Comparison of ENCODE assay signal across 19 cellular contexts in the genomic region with DNA sequence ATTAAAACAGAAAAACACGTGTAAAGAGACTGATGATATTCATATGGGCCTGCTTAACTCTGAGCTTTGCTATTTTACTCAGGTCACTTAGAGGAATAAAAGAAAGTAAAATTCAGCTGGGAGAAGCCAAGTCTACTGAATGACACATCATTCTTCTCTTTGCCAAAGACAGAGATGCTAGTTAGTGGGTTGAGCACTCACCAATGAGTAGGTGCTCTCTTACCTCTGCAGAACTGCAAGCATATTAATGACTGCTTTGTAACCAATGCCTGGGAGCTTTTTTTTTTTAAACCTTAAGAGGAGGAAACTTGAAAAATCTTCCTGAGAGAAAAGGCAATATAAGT.
"Had no signal": no experiment of that assay in that cellular context is flagged by ENCODE, and none has a peak within 500 bp of the region (broad histone marks: within the 10 kb centered on the region; RNA-seq: fewer than 3 reads in every experiment).

No MANE protein-coding gene starts in this region.

- H3K4me3 Mint-ChIP-seq: effector memory CD8-positive, alpha-beta T cell; natural killer cell; neural crest cell; stimulated activated effector memory CD8-positive, alpha-beta T cell treated with anti-CD3 and anti-CD28 coated beads, Interleukin-12 subunit alpha, Interleukin-12 subunit beta, amount 100 ng/mL, for 72 hours; type B pancreatic cell had no signal

- H3K27ac ChIP-seq: epithelial cell of prostate, esophagus squamous epithelium, hepatocyte, right atrium auricular region, suprapubic skin had no signal

- H3K4me1 Mint-ChIP-seq: neural crest cell had no signal

- H3K9me3 ChIP-seq: esophagus squamous epithelium, mucosa of descending colon, right atrium auricular region, suprapubic skin, thyroid gland had no signal

- DNase-seq: effector memory CD8-positive, alpha-beta T cell; esophagus squamous epithelium; foreskin melanocyte; head of caudate nucleus; mucosa of descending colon; natural killer cell; posterior cingulate gyrus; stimulated activated CD4-positive, alpha-beta T cell treated with anti-CD3 and anti-CD28 coated beads, Interleukin-2, amount 100 ng/mL, for 48 hours; stimulated activated CD8-positive, alpha-beta memory T cell treated with anti-CD3 and anti-CD28 coated beads, Interleukin-4, amount 100 ng/mL, for 48 hours; stimulated activated naive CD8-positive, alpha-beta T cell treated with anti-CD3 and anti-CD28 coated beads, Interleukin-15, Interleukin-2, amounts not matched to agents 100 U/mL and 50 U/mL, for 24 hours had no signal

- H3K27me3 ChIP-seq: hepatocyte, right atrium auricular region, thyroid gland had no signal

- H2AFZ ChIP-seq: hepatocyte had no signal

- H3K27ac Mint-ChIP-seq: effector memory CD8-positive, alpha-beta T cell; natural killer cell; stimulated activated effector memory CD8-positive, alpha-beta T cell treated with anti-CD3 and anti-CD28 coated beads, Interleukin-12 subunit alpha, Interleukin-12 subunit beta, amount 100 ng/mL, for 72 hours; type B pancreatic cell had no signal

- H3K4me3 ChIP-seq: esophagus squamous epithelium, hepatocyte, mucosa of descending colon, right atrium auricular region, smooth muscle cell, suprapubic skin, thyroid gland had no signal

- H3K36me3 ChIP-seq: esophagus squamous epithelium, right atrium auricular region, suprapubic skin, thyroid gland had no signal

- H3K4me2 ChIP-seq: hepatocyte, smooth muscle cell had no signal

- H3K9me3 Mint-ChIP-seq: effector memory CD8-positive, alpha-beta T cell; natural killer cell; neural crest cell; stimulated activated effector memory CD8-positive, alpha-beta T cell treated with anti-CD3 and anti-CD28 coated beads, Interleukin-12 subunit alpha, Interleukin-12 subunit beta, amount 100 ng/mL, for 72 hours; type B pancreatic cell had no signal

- H3K36me3 Mint-ChIP-seq: natural killer cell; stimulated activated effector memory CD8-positive, alpha-beta T cell treated with anti-CD3 and anti-CD28 coated beads, Interleukin-12 subunit alpha, Interleukin-12 subunit beta, amount 100 ng/mL, for 72 hours; type B pancreatic cell had no signal

- H3K79me2 ChIP-seq: hepatocyte had no signal
